Comparison of ENCODE assay signal across 9 cellular contexts in genomic region chr6:108945686-108946158, GRCh38.
A peak's percentile ranks its signal among the peaks of the same experiment; 100 is the strongest.
DNase-seq lines count a peak whose midpoint lies in the region; ATAC-seq and TF ChIP-seq lines count a peak whose summit lies in the region.
"Had no signal": no experiment of that assay in that cellular context is flagged by ENCODE, and none has a peak within 500 bp of the region (broad histone marks: within the 10 kb centered on the region; RNA-seq: fewer than 3 reads in every experiment).

No MANE protein-coding gene starts in this region.

- H3K27ac ChIP-seq in thoracic aorta: peak overlapping the region; percentile 83 to 89
- H3K27ac ChIP-seq in effector memory CD4-positive, alpha-beta T cell (ENCODE audit: insufficient read depth, low read length, poor library complexity, severe bottlenecking): no peak overlapping the region

- no peaks in the 10 kb centered on the region for H3K27me3 Mint-ChIP-seq in mesothelial cell of epicardium (ENCODE audit: low read depth)
- H3K27me3 Mint-ChIP-seq: activated CD4-positive, alpha-beta T cell treated with anti-CD3 and anti-CD28 coated beads, Interleukin-2, amount 10 ng/mL, durations not matched to agents 24 days and 14 days had no signal

- H3K4me3 ChIP-seq in thoracic aorta: peak overlapping the region; percentile 44
- no peak overlapping the region for H3K4me3 ChIP-seq in effector memory CD4-positive, alpha-beta T cell (ENCODE audit: insufficient read depth, low read depth, low read length, poor library complexity, severe bottlenecking)

- no peaks in the 10 kb centered on the region for H3K9me3 Mint-ChIP-seq in mesothelial cell of epicardium

- ATAC-seq in thoracic aorta (ENCODE audit: insufficient number of reproducible peaks, low FRiP score, low read depth) (no peak), GM18519 (IDR thresholded peaks at IDR 0.05; ENCODE audit: low FRiP score, unreplicated experiment) (no peak)

- H3K36me3 ChIP-seq in thoracic aorta: no peaks in the 10 kb centered on the region
- no peaks in the 10 kb centered on the region for H3K36me3 ChIP-seq in effector memory CD4-positive, alpha-beta T cell (ENCODE audit: control insufficient read depth, insufficient read depth, low read length)

- peaks cover 72% of the 10 kb centered on the region for H3K4me1 Mint-ChIP-seq in mesothelial cell of epicardium

- TF ChIP-seq CTCF in mesothelial cell of epicardium (IDR thresholded peaks at IDR 0.05; ENCODE audit: unreplicated experiment): no peak
- no peak for TF ChIP-seq CTCF in thoracic aorta (IDR thresholded peaks at IDR 0.05)

- H3K9me3 ChIP-seq in thoracic aorta: no peaks in the 10 kb centered on the region
- no peaks in the 10 kb centered on the region for H3K9me3 ChIP-seq in effector memory CD4-positive, alpha-beta T cell (ENCODE audit: control insufficient read depth, low read length)

- peak overlapping the region; percentile 68 for H3K27ac Mint-ChIP-seq in mesothelial cell of epicardium

- peaks cover 20 to 52% of the 10 kb centered on the region in 2 donors for H3K4me1 ChIP-seq in thoracic aorta (ENCODE audit: control insufficient read depth in 1 of 2, low read depth in 2 of 2)
- peaks cover 19% of the 10 kb centered on the region for H3K4me1 ChIP-seq in effector memory CD4-positive, alpha-beta T cell (ENCODE audit: control insufficient read depth, insufficient read depth, low read length, poor library complexity, severe bottlenecking)

- no peaks in the 10 kb centered on the region for H3K36me3 Mint-ChIP-seq in mesothelial cell of epicardium

- no peaks in the 10 kb centered on the region for H3K27me3 ChIP-seq in thoracic aorta (replicated peaks; ENCODE audit: insufficient read depth)
- H3K27me3 ChIP-seq in effector memory CD4-positive, alpha-beta T cell (replicated peaks; ENCODE audit: control insufficient read depth, insufficient read depth, low read length, poor library complexity, severe bottlenecking): no peaks in the 10 kb centered on the region

- peak; percentile 16 for DNase-seq in NCI-H1092 treated with DMSO at 0.1 percent for 48 hours (lab: John Stamatoyannopoulos, UW)
- peak; percentile 83 for DNase-seq in fibroblast of gingiva (ENCODE audit: low read depth)
- no peak for DNase-seq in mesothelial cell of epicardium (ENCODE audit: low spot score in 2 of 2, unreplicated experiment in 2 of 2)
- DNase-seq in thoracic aorta (ENCODE audit: low spot score): peak; percentile 40
- DNase-seq in effector memory CD4-positive, alpha-beta T cell: no peak
- no peak for DNase-seq in activated CD4-positive, alpha-beta T cell treated with anti-CD3 and anti-CD28 coated beads, Interleukin-2, amount 50 U/mL, for 1 hour
- no peak for DNase-seq in stimulated activated CD8-positive, alpha-beta memory T cell treated with anti-CD3 and anti-CD28 coated beads, Interleukin-4, amount 100 ng/mL, for 48 hours
- DNase-seq: activated CD4-positive, alpha-beta T cell treated with anti-CD3 and anti-CD28 coated beads, Interleukin-2, amount 10 ng/mL, durations not matched to agents 24 days and 14 days had no signal

- no peak overlapping the region for H3K4me3 Mint-ChIP-seq in mesothelial cell of epicardium

Comparison
In these comparisons a context has a peak if more than half of its experiments do, and no peak if none do; other contexts are left out.
1. DNase-seq: peak in NCI-H1092 treated with DMSO at 0.1 percent for 48 hours (single experiment), fibroblast of gingiva (single experiment) and thoracic aorta (single experiment); none in mesothelial cell of epicardium (0 of 2), effector memory CD4-positive, alpha-beta T cell (0 of 3), activated CD4-positive, alpha-beta T cell treated with anti-CD3 and anti-CD28 coated beads, Interleukin-2, amount 50 U/mL, for 1 hour (single experiment) and stimulated activated CD8-positive, alpha-beta memory T cell treated with anti-CD3 and anti-CD28 coated beads, Interleukin-4, amount 100 ng/mL, for 48 hours (single experiment).